Comparison of ENCODE assay signal across 20 cellular contexts in the genomic region with DNA sequence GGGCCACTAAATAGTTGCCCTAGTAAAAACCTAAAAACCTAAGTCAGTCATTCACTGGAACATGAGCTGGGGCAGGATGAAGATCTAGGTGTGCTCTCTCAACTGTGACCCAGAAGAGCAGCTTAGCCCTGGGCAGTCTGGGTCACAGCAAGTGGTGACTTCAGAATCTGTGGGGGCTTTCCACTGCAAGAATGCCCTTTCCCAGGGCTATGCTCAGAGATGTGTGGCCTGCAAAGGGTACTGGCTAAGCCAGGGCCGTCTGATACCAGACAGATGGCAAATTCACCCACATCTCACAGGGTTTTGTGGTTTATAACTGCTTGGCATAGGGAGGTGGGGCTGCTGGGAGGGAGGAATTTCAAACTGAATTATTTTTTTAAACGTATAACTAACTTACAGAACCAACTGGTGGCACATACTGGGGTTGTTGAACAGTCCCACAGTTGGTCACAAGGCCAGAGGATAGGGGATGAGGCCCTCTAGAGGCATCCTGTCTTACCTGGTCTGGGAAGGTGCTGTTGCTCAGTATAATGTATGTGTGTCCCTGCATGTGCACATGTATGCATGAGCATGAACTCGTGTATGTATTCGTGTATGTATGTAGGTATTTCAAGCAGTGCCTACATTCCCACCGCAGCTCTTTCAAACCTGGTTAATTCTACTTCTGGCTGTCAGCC.
DNase-seq lines count a peak whose midpoint lies in the region; ATAC-seq, FAIRE-seq and TF ChIP-seq lines count a peak whose summit lies in the region.
"Had no signal": no experiment of that assay in that cellular context is flagged by ENCODE, and none has a peak within 500 bp of the region (broad histone marks: within the 10 kb centered on the region; RNA-seq: fewer than 3 reads in every experiment).

No MANE protein-coding gene starts in this region.

- in situ Hi-C loops in GM12878 (cut with MboI) = no loop called here

- H3K27me3 Mint-ChIP-seq in nephron progenitor cell (ENCODE audit: low read depth, poor library complexity) = peaks cover 7% of the 10 kb centered on the region
- no peaks in the 10 kb centered on the region for H3K27me3 Mint-ChIP-seq in activated T-helper 1 cell treated with anti-CD3 and anti-CD28 coated beads, Interleukin-12 subunit alpha, Interleukin-12 subunit beta, Interleukin-2, Interleukin-4 antibody, amounts not matched to agents 30 ng/mL and 10 ng/mL and 1 ng/mL, durations not matched to agents 14 hours and 24 hours and 36 hours (ENCODE audit: insufficient read depth)
- H3K27me3 Mint-ChIP-seq: natural killer cell treated with Interleukin-12 subunit alpha and Interleukin-12 subunit beta and Interleukin-15 and Interleukin-18, amount 100 ng/mL, for 72 hours; stimulated activated naive CD8-positive, alpha-beta T cell treated with anti-CD3 and anti-CD28 coated beads, Interleukin-15, Interleukin-2, amounts not matched to agents 100 ng/mL and 50 ng/mL, for 24 hours had no signal

- no peak overlapping the region for H3K4me2 ChIP-seq in HCT116 (ENCODE audit: low read length)
- no peak overlapping the region for H3K4me2 ChIP-seq in GM12878 (ENCODE audit: control insufficient read depth, insufficient read depth)

- no peaks in the 10 kb centered on the region for H3K9me3 Mint-ChIP-seq in nephron progenitor cell
- H3K9me3 Mint-ChIP-seq in activated T-helper 1 cell treated with anti-CD3 and anti-CD28 coated beads, Interleukin-12 subunit alpha, Interleukin-12 subunit beta, Interleukin-2, Interleukin-4 antibody, amounts not matched to agents 30 ng/mL and 10 ng/mL and 1 ng/mL, durations not matched to agents 14 hours and 24 hours and 36 hours = no peaks in the 10 kb centered on the region
- H3K9me3 Mint-ChIP-seq: CD8-positive, alpha-beta T cell; natural killer cell treated with Interleukin-12 subunit alpha and Interleukin-12 subunit beta and Interleukin-15 and Interleukin-18, amount 100 ng/mL, for 72 hours; stimulated activated naive CD8-positive, alpha-beta T cell treated with anti-CD3 and anti-CD28 coated beads, Interleukin-15, Interleukin-2, amounts not matched to agents 100 ng/mL and 50 ng/mL, for 24 hours had no signal

- SMC1A ChIA-PET in GM12878 (lab: Charles Lee; ENCODE audit: uncharacterized antibody, unreplicated experiment) = interaction anchor here (1.2 to 2.0 kb wide), 2 partner anchors 104 to 127 kb away, joined by 4 read pairs; no protein-coding TSS in a partner anchor

- peaks cover 18% of the 10 kb centered on the region for H3K4me1 Mint-ChIP-seq in nephron progenitor cell
- H3K4me1 Mint-ChIP-seq in activated T-helper 1 cell treated with anti-CD3 and anti-CD28 coated beads, Interleukin-12 subunit alpha, Interleukin-12 subunit beta, Interleukin-2, Interleukin-4 antibody, amounts not matched to agents 30 ng/mL and 10 ng/mL and 1 ng/mL, durations not matched to agents 14 hours and 24 hours and 36 hours (ENCODE audit: low read depth) = peaks cover 13% of the 10 kb centered on the region

- TF ChIP-seq EP300 in GM12878 (IDR thresholded peaks at IDR 0.05; ENCODE audit: borderline replicate concordance in 1 of 2, control insufficient read depth in 1 of 2, low read depth in 2 of 2, low read length in 2 of 2) = no peak

- H3K9me2 ChIP-seq in HCT116 (ENCODE audit: insufficient read depth) = no peaks in the 10 kb centered on the region

- TF ChIP-seq POLR2A in GM12891 (IDR thresholded peaks at IDR 0.05; ENCODE audit: low read depth, low read length) (no peak), HCT116 (IDR thresholded peaks at IDR 0.05; ENCODE audit: borderline replicate concordance, extremely low read depth, insufficient read depth, insufficient read length) (no peak), GM12878 (IDR thresholded peaks at IDR 0.05; ENCODE audit: low read depth, low read length) (no peak; the same call in 1 of the 2 replicates), H54 (IDR thresholded peaks at IDR 0.05; ENCODE audit: low read depth, low read length) (no peak)

- H3K4me3 ChIP-seq in HCT116 (replicated peaks in 1 of 2; ENCODE audit: low read depth in 1 of 2, low read length in 2 of 2) (no peak overlapping the region), GM12878 (no peak overlapping the region)
- H3K4me3 ChIP-seq: vagina had no signal

- H3K9ac ChIP-seq in HCT116 (ENCODE audit: low read length) (no peak overlapping the region), GM12878 (ENCODE audit: control insufficient read depth, insufficient read depth, low read length) (no peak overlapping the region)

- H3K4me1 ChIP-seq in HCT116 (ENCODE audit: control insufficient read depth in 1 of 2, insufficient read depth in 2 of 2, low read length in 2 of 2) (no peaks in the 10 kb centered on the region), GM12878 (ENCODE audit: control insufficient read depth, insufficient read depth, low read length) (no peaks in the 10 kb centered on the region)
- H3K4me1 ChIP-seq: vagina had no signal

- DNase-seq in GM12891 (ENCODE audit: insufficient read length, low spot score) (no peak), HCT116 (ENCODE audit: low read depth, low spot score) (no peak), GM12878 (ENCODE audit: low read depth, low spot score) (no peak), nephron progenitor cell (no peak), H54 (ENCODE audit: insufficient read length, low spot score) (no peak), SHP77 treated with DMSO at 0.1 percent for 48 hours (lab: John Stamatoyannopoulos, UW) (no peak)
- DNase-seq in activated T-helper 1 cell treated with anti-CD3 and anti-CD28 coated beads, Interleukin-12 subunit alpha, Interleukin-12 subunit beta, Interleukin-2, Interleukin-4 antibody, amounts not matched to agents 30 ng/mL and 10 ng/mL and 1 ng/mL, durations not matched to agents 14 hours and 24 hours and 36 hours (ENCODE audit: low spot score) = no peak
- DNase-seq in stimulated activated CD4-positive, alpha-beta T cell treated with anti-CD3 and anti-CD28 coated beads, Interleukin-4, amount 100 ng/mL, for 24 hours = no peak
- DNase-seq: activated CD4-positive, CD25-positive, alpha-beta regulatory T cell; activated gamma-delta T cell; anterior cingulate cortex; CD8-positive, alpha-beta T cell; IMR-90; NCI-H1105 had no signal

- no peaks in the 10 kb centered on the region for H3K27me3 ChIP-seq in HCT116 (ENCODE audit: insufficient read depth, low read length)
- H3K27me3 ChIP-seq in GM12878 (replicated peaks in 1 of 2; ENCODE audit: control insufficient read depth in 2 of 2, insufficient read depth in 2 of 2, low read length in 1 of 2) = no peaks in the 10 kb centered on the region
- H3K27me3 ChIP-seq: vagina had no signal

- H3K36me3 ChIP-seq in HCT116 (ENCODE audit: control insufficient read depth in 1 of 2, insufficient read depth in 2 of 2, low read length in 2 of 2) (no peaks in the 10 kb centered on the region), GM12878 (ENCODE audit: control insufficient read depth in 2 of 2, insufficient read depth in 2 of 2, low read length in 1 of 2) (peaks cover 26 to 63% of the 10 kb centered on the region in 2 experiments)

- CTCF ChIA-PET in HCT116 (lab: Charles Lee) = no interaction called here
- CTCF ChIA-PET in GM12878 (lab: Yijun Ruan, JAX) = no interaction called here

- H4K20me1 ChIP-seq in HCT116 (ENCODE audit: insufficient read depth) (no peaks in the 10 kb centered on the region), GM12878 (ENCODE audit: control insufficient read depth, insufficient read depth) (no peaks in the 10 kb centered on the region)

- FAIRE-seq in GM12891 (lab: Jason Lieb, UNC) (no peak), GM12878 (lab: Jason Lieb, UNC) (no peak), H54 (lab: Jason Lieb, UNC) (no peak)
- FAIRE-seq: colon, endothelial cell of umbilical vein, frontal cortex had no signal

- RAD21 ChIA-PET in HCT116 (lab: Charles Lee; ENCODE audit: low non-redundant PET in 1 of 2, low total read pairs in 2 of 2, uncharacterized antibody in 2 of 2, unreplicated experiment in 2 of 2) = no interaction called here
- RAD21 ChIA-PET in GM12878 (lab: Charles Lee; ENCODE audit: unreplicated experiment) = interaction anchor here (1.2 to 1.4 kb wide), 2 partner anchors 14 to 126 kb away, joined by 3 read pairs; no protein-coding TSS in a partner anchor

- H3K9me3 ChIP-seq in HCT116 (ENCODE audit: control insufficient read depth in 1 of 2, insufficient read depth in 1 of 2, low read depth in 1 of 2, low read length in 2 of 2) (no peaks in the 10 kb centered on the region), GM12878 (replicated peaks; ENCODE audit: control insufficient read depth, insufficient read depth, low read length) (no peaks in the 10 kb centered on the region)
- H3K9me3 ChIP-seq: vagina had no signal

- H3K36me3 Mint-ChIP-seq in nephron progenitor cell (ENCODE audit: low read depth) = peaks cover 88% of the 10 kb centered on the region
- peaks cover 12% of the 10 kb centered on the region for H3K36me3 Mint-ChIP-seq in activated T-helper 1 cell treated with anti-CD3 and anti-CD28 coated beads, Interleukin-12 subunit alpha, Interleukin-12 subunit beta, Interleukin-2, Interleukin-4 antibody, amounts not matched to agents 30 ng/mL and 10 ng/mL and 1 ng/mL, durations not matched to agents 14 hours and 24 hours and 36 hours (ENCODE audit: low read depth)

- no peak overlapping the region for H3K4me3 Mint-ChIP-seq in nephron progenitor cell
- H3K4me3 Mint-ChIP-seq in activated T-helper 1 cell treated with anti-CD3 and anti-CD28 coated beads, Interleukin-12 subunit alpha, Interleukin-12 subunit beta, Interleukin-2, Interleukin-4 antibody, amounts not matched to agents 30 ng/mL and 10 ng/mL and 1 ng/mL, durations not matched to agents 14 hours and 24 hours and 36 hours = no peak overlapping the region
- H3K4me3 Mint-ChIP-seq: CD8-positive, alpha-beta T cell; natural killer cell treated with Interleukin-12 subunit alpha and Interleukin-12 subunit beta and Interleukin-15 and Interleukin-18, amount 100 ng/mL, for 72 hours; stimulated activated naive CD8-positive, alpha-beta T cell treated with anti-CD3 and anti-CD28 coated beads, Interleukin-15, Interleukin-2, amounts not matched to agents 100 ng/mL and 50 ng/mL, for 24 hours had no signal

- H2AFZ ChIP-seq in HCT116 (ENCODE audit: low read depth, low read length, poor library complexity, severe bottlenecking) = no peak overlapping the region
- no peak overlapping the region for H2AFZ ChIP-seq in GM12878 (ENCODE audit: control insufficient read depth, low read depth, low read length)

- POLR2A ChIA-PET in HCT116 (lab: Charles Lee) (no interaction called here), GM12878 (lab: Charles Lee) (interaction anchor here (0.5 kb wide), 1 partner anchor 38 kb away, joined by 3 read pairs; no protein-coding TSS in a partner anchor)

- TF ChIP-seq RAD21 in HCT116 (IDR thresholded peaks at IDR 0.05; ENCODE audit: low read depth) = no peak
- no peak for TF ChIP-seq RAD21 in GM12878 (IDR thresholded peaks at IDR 0.05; ENCODE audit: insufficient read depth, low read depth, low read length)

- ATAC-seq in HCT116 (peak; percentile 58; the same call in 1 of the 2 replicates), GM12878 (peak; percentile 70)
- ATAC-seq: CD8-positive, alpha-beta T cell; natural killer cell treated with Interleukin-12 subunit alpha and Interleukin-12 subunit beta and Interleukin-15 and Interleukin-18, amount 100 ng/mL, for 72 hours had no signal

- peak overlapping the region; percentile 87 for H3K27ac Mint-ChIP-seq in nephron progenitor cell
- H3K27ac Mint-ChIP-seq in activated T-helper 1 cell treated with anti-CD3 and anti-CD28 coated beads, Interleukin-12 subunit alpha, Interleukin-12 subunit beta, Interleukin-2, Interleukin-4 antibody, amounts not matched to agents 30 ng/mL and 10 ng/mL and 1 ng/mL, durations not matched to agents 14 hours and 24 hours and 36 hours = no peak overlapping the region
- H3K27ac Mint-ChIP-seq: CD8-positive, alpha-beta T cell; natural killer cell treated with Interleukin-12 subunit alpha and Interleukin-12 subunit beta and Interleukin-15 and Interleukin-18, amount 100 ng/mL, for 72 hours; stimulated activated naive CD8-positive, alpha-beta T cell treated with anti-CD3 and anti-CD28 coated beads, Interleukin-15, Interleukin-2, amounts not matched to agents 100 ng/mL and 50 ng/mL, for 24 hours had no signal

- H3K27ac ChIP-seq in HCT116 (ENCODE audit: low read depth, low read length) = no peak overlapping the region
- H3K27ac ChIP-seq in GM12878 (ENCODE audit: control insufficient read depth, insufficient read depth) = no peak overlapping the region; the same call in 1 of the 2 replicates
- H3K27ac ChIP-seq: vagina had no signal

- H3K79me2 ChIP-seq in HCT116 (ENCODE audit: insufficient read depth, low read length) (no peaks in the 10 kb centered on the region), GM12878 (ENCODE audit: control insufficient read depth, insufficient read depth, low read length) (no peaks in the 10 kb centered on the region)

- BruUV-seq in HCT116 (replicated peaks; lab: Mats Ljungman, UMichigan) (no TSS peak), GM12878 (replicated peaks; lab: Mats Ljungman, UMichigan) (no TSS peak)

- intact Hi-C loops in HCT116 (cut with micrococcal nuclease) (no loop called here), GM12878 (cut with micrococcal nuclease; ENCODE audit: unreplicated experiment) (no loop called here)
- intact Hi-C loops in activated T-helper 1 cell treated with anti-CD3 and anti-CD28 coated beads, Interleukin-12 subunit alpha, Interleukin-12 subunit beta, Interleukin-2, Interleukin-4 antibody, amounts not matched to agents 30 ng/mL and 10 ng/mL and 1 ng/mL, durations not matched to agents 14 hours and 24 hours and 36 hours (cut with micrococcal nuclease) = loop anchor here (10.0 kb wide), 1 partner anchor 275 kb away; no protein-coding TSS in a partner anchor

- no peak for TF ChIP-seq CTCF in HCT116 (IDR thresholded peaks at IDR 0.05 in 2 of 3, conservative IDR thresholded peaks at IDR 0.05 in 1 of 3; ENCODE audit: borderline replicate concordance in 1 of 3, insufficient read depth in 1 of 3, low read depth in 2 of 3, low read length in 2 of 3)
- TF ChIP-seq CTCF in GM12878 (IDR thresholded peaks at IDR 0.05 in 2 of 3, conservative IDR thresholded peaks at IDR 0.05 in 1 of 3; ENCODE audit: control insufficient read depth in 2 of 3, extremely low read depth in 1 of 3, insufficient read depth in 1 of 3, low read depth in 3 of 3, low read length in 3 of 3) = no peak
- TF ChIP-seq CTCF in nephron progenitor cell (IDR thresholded peaks at IDR 0.05) = no peak

- WGBS in GM12878 (ENCODE audit: insufficient coverage, insufficient replicate concordance, low lambda C conversion rate, missing lambda C conversion rate) = 68% methylated on average over 5 of the region's 5 CpGs
